28 cellular contexts compared by ENCODE assay signal in genomic region chr7:66928388-66928787, GRCh38. TPM values are rescaled to one million over a fixed set of nuclear protein-coding genes. Genes with fewer than 3 reads are reported as not detected.
DNase-seq lines count a peak whose midpoint lies in the region; ATAC-seq, FAIRE-seq and TF ChIP-seq lines count a peak whose summit lies in the region.
"Had no signal": no experiment of that assay in that cellular context is flagged by ENCODE, and none has a peak within 500 bp of the region (broad histone marks: within the 10 kb centered on the region; RNA-seq: fewer than 3 reads in every experiment).

No MANE protein-coding gene starts in this region.

- POLR2A ChIA-PET in HepG2 (lab: Yijun Ruan, JAX) = no interaction called here

- DNase-seq in NCI-H2029 treated with DMSO at 0.1 percent for 48 hours (lab: John Stamatoyannopoulos, UW) (peak; percentile 6), NCI-H2029 (lab: John Stamatoyannopoulos, UW) (no peak), HepG2 (ENCODE audit: low spot score) (no peak), right lobe of liver (no peak), choroid plexus epithelial cell (ENCODE audit: low read depth) (peak; percentile 51), thyroid gland (peak; percentile 47 to 50), KBM-7 (no peak)
- no peak for DNase-seq in stimulated activated CD4-positive, alpha-beta T cell treated with anti-CD3 and anti-CD28 coated beads, Interleukin-2, amount 100 ng/mL, for 48 hours
- DNase-seq: 8988T; activated CD4-positive, CD25-positive, alpha-beta regulatory T cell treated with anti-CD3 and anti-CD28 coated beads, Interleukin-2, amount 50 U/mL, for 72 hours; activated naive CD4-positive, alpha-beta T cell; anterior cingulate cortex; central memory CD4-positive, alpha-beta T cell; EL; esophagus squamous epithelium; hippocampal formation; left cardiac atrium; mesendoderm; MV-4-11; NCI-H146; NCI-H526; sigmoid colon; stimulated activated naive CD4-positive, alpha-beta T cell; testis had no signal

- BruUV-seq in HepG2 (replicated peaks; lab: Mats Ljungman, UMichigan) = no TSS peak

- H4K20me1 ChIP-seq in HepG2 (ENCODE audit: insufficient read depth, low read length) = no peaks in the 10 kb centered on the region

- H2AFZ ChIP-seq in HepG2 (ENCODE audit: low read length) = no peak overlapping the region

- CTCF ChIA-PET in HepG2 (lab: Yijun Ruan, JAX; ENCODE audit: low intra/inter-chr PET ratio, low total read pairs) = no interaction called here

- H3K4me3 ChIP-seq in HepG2 (replicated peaks in 1 of 3; ENCODE audit: insufficient read depth in 1 of 3, low read depth in 2 of 3, low read length in 3 of 3) (no peak overlapping the region), right lobe of liver (no peak overlapping the region), choroid plexus epithelial cell (ENCODE audit: low read depth, low read length) (no peak overlapping the region), thyroid gland (replicated peaks in 1 of 3) (no peak overlapping the region)
- H3K4me3 ChIP-seq: esophagus squamous epithelium, gastroesophageal sphincter, GM12878, sigmoid colon, testis had no signal

- H3K36me3 ChIP-seq in HepG2 (replicated peaks in 1 of 2; ENCODE audit: control insufficient read depth in 1 of 2, insufficient read depth in 2 of 2, low read length in 2 of 2) (peaks cover 0 to 10% of the 10 kb centered on the region in 2 experiments; a peak in 4 of 5 replicates), right lobe of liver (peaks cover 0 to 7% (median 0%) of the 10 kb centered on the region in 4 donors), thyroid gland (no peaks in the 10 kb centered on the region)

- no peak overlapping the region for H3K9ac ChIP-seq in HepG2 (ENCODE audit: insufficient read depth, low read depth, low read length)

- in situ Hi-C loops in HepG2 (cut with HindIII; ENCODE audit: extremely low pct_ligation_motif_present, low pct_unique_long_range_greater_than_20kb) = no loop called here
- in situ Hi-C loops in KBM-7 (cut with MboI; ENCODE audit: low pct_unique_long_range_greater_than_20kb, low sequenced_read_pairs) = no loop called here

- WGBS in HepG2 (ENCODE audit: low lambda C conversion rate) = 97% methylated on average over 4 of the region's 4 CpGs
- WGBS in right lobe of liver (ENCODE audit: insufficient coverage, low coverage, low lambda C conversion rate, missing lambda C conversion rate) = 82% methylated on average over 4 of the region's 4 CpGs
- 81 to 86% methylated on average over 4 of the region's 4 CpGs for WGBS in thyroid gland, 2 donors

- H3K27ac ChIP-seq in HepG2 (ENCODE audit: extremely low read length, insufficient read depth, low read length) (no peak overlapping the region), right lobe of liver (no peak overlapping the region), thyroid gland (no peak overlapping the region)
- H3K27ac ChIP-seq: esophagus squamous epithelium, gastroesophageal sphincter, HL-60, sigmoid colon, testis had no signal

- ATAC-seq in HepG2 (no peak), right lobe of liver (no peak)
- ATAC-seq: gastroesophageal sphincter, GM12878 had no signal

- no peak for TF ChIP-seq CTCF in HepG2 (CRISPR knock-in tag; IDR thresholded peaks at IDR 0.05)
- no peak for TF ChIP-seq CTCF in right lobe of liver (IDR thresholded peaks at IDR 0.05)
- TF ChIP-seq CTCF in choroid plexus epithelial cell (conservative IDR thresholded peaks at IDR 0.05; ENCODE audit: low read depth, low read length) = no peak
- TF ChIP-seq CTCF in thyroid gland (IDR thresholded peaks at IDR 0.05) = no peak

- H3K27me3 ChIP-seq in HepG2 (ENCODE audit: control insufficient read depth in 1 of 2, insufficient read depth in 2 of 2, low read length in 2 of 2) (no peaks in the 10 kb centered on the region), right lobe of liver (no peaks in the 10 kb centered on the region), thyroid gland (no peaks in the 10 kb centered on the region)
- H3K27me3 ChIP-seq: esophagus squamous epithelium, gastroesophageal sphincter, sigmoid colon, testis had no signal

- intact Hi-C loops in HepG2 (cut with micrococcal nuclease; ENCODE audit: unreplicated experiment) = no loop called here
- intact Hi-C loops in right lobe of liver (cut with DNase I) = no loop called here
- intact Hi-C loops in thyroid gland (cut with DNase I) = no loop called here

- TF ChIP-seq POLR2A in HepG2 (IDR thresholded peaks at IDR 0.05; ENCODE audit: insufficient read depth in 1 of 2, low read depth in 2 of 2, low read length in 2 of 2) = no peak
- TF ChIP-seq POLR2A in right lobe of liver (IDR thresholded peaks at IDR 0.05) = no peak
- no peak for TF ChIP-seq POLR2A in thyroid gland (IDR thresholded peaks at IDR 0.05)

- no peak overlapping the region for H3K4me2 ChIP-seq in HepG2 (ENCODE audit: low read depth, low read length)

- TF ChIP-seq RAD21 in HepG2 (CRISPR knock-in tag; IDR thresholded peaks at IDR 0.05) = no peak

- no peak for FAIRE-seq in HepG2 (lab: Jason Lieb, UNC)
- FAIRE-seq: endometrium, GM12878 had no signal

- peaks cover 77% of the 10 kb centered on the region for H3K79me2 ChIP-seq in HepG2 (ENCODE audit: insufficient read depth, low read length)

- no peaks in the 10 kb centered on the region for H3K9me3 ChIP-seq in HepG2 (ENCODE audit: low read length)
- H3K9me3 ChIP-seq in right lobe of liver = no peaks in the 10 kb centered on the region
- no peaks in the 10 kb centered on the region for H3K9me3 ChIP-seq in thyroid gland
- H3K9me3 ChIP-seq: esophagus squamous epithelium, gastroesophageal sphincter, sigmoid colon, testis had no signal

- TF ChIP-seq EP300 in HepG2 (IDR thresholded peaks at IDR 0.05; ENCODE audit: low read depth in 2 of 2, low read length in 2 of 2) (no peak), HepG2 (CRISPR knock-in tag; IDR thresholded peaks at IDR 0.05; ENCODE audit: borderline replicate concordance) (no peak)

- H3K4me1 ChIP-seq in HepG2 (ENCODE audit: insufficient read depth, low read length) (peaks cover 41% of the 10 kb centered on the region), right lobe of liver (peaks cover 0 to 19% (median under 1%) of the 10 kb centered on the region in 4 donors), thyroid gland (peaks cover 11 to 40% of the 10 kb centered on the region in 2 donors)

TF ChIP-seq in HepG2, 621 proteins besides CTCF, POLR2A, EP300 and RAD21:
- TF ChIP-seq CENPX (CRISPR knock-in tag; IDR thresholded peaks at IDR 0.05) (no peak), GTF2F1 (IDR thresholded peaks at IDR 0.05; ENCODE audit: low read length) (no peak), ZNF629 (CRISPR knock-in tag; conservative IDR thresholded peaks at IDR 0.05) (peak; percentile 45), ZNF570 (CRISPR knock-in tag; IDR thresholded peaks at IDR 0.05; ENCODE audit: borderline replicate concordance) (no peak), ZBTB3 (CRISPR knock-in tag; IDR thresholded peaks at IDR 0.05; ENCODE audit: borderline replicate concordance, low read depth) (no peak)
- TF ChIP-seq, protein P1, sequence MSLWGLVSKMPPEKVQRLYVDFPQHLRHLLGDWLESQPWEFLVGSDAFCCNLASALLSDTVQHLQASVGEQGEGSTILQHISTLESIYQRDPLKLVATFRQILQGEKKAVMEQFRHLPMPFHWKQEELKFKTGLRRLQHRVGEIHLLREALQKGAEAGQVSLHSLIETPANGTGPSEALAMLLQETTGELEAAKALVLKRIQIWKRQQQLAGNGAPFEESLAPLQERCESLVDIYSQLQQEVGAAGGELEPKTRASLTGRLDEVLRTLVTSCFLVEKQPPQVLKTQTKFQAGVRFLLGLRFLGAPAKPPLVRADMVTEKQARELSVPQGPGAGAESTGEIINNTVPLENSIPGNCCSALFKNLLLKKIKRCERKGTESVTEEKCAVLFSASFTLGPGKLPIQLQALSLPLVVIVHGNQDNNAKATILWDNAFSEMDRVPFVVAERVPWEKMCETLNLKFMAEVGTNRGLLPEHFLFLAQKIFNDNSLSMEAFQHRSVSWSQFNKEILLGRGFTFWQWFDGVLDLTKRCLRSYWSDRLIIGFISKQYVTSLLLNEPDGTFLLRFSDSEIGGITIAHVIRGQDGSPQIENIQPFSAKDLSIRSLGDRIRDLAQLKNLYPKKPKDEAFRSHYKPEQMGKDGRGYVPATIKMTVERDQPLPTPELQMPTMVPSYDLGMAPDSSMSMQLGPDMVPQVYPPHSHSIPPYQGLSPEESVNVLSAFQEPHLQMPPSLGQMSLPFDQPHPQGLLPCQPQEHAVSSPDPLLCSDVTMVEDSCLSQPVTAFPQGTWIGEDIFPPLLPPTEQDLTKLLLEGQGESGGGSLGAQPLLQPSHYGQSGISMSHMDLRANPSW (CRISPR knock-in tag; IDR thresholded peaks at IDR 0.05; ENCODE audit: borderline replicate concordance) = no peak

RNA-seq across cellular contexts. Expression of gene TMEM248, which starts 7.4 kb away (rescaled TPM):
- total RNA-seq in HepG2 (2016; rRNA removed; fragmentation: Illumina TruSeq; extraction: Trizol) = 34.7 and 54.3 TPM in 2 replicates
- total RNA-seq in HepG2 (2016; cell fraction: cytosol; rRNA removed; fragmentation: Illumina TruSeq; extraction: Trizol; ENCODE audit: low read depth) = 30.6 and 37.1 TPM in 2 replicates
- 29.9 and 47.7 TPM in 2 replicates for total RNA-seq in HepG2 (2016; cell fraction: insoluble cytoplasmic fraction; rRNA removed; fragmentation: Illumina TruSeq; extraction: Trizol)
- 57.4 and 75.9 TPM in 2 replicates for total RNA-seq in HepG2 (2016; cell fraction: membrane; rRNA removed; fragmentation: Illumina TruSeq; extraction: Trizol)
- 37.8 and 43.1 TPM in 2 replicates for total RNA-seq in HepG2 (2016; cell fraction: nucleus; rRNA removed; fragmentation: Illumina TruSeq; extraction: Trizol)
- polyA plus RNA-seq in HepG2 (2011; rRNA removed) = 108 and 109 TPM in 2 replicates
- 93.8 and 126 TPM in 2 replicates for polyA plus RNA-seq in HepG2 (2011; cell fraction: cytosol; rRNA removed)
- polyA plus RNA-seq in HepG2 (2011; cell fraction: nucleus; rRNA removed) = 77.0 and 77.8 TPM in 2 replicates
- 33.0 and 33.6 TPM in 2 replicates for polyA plus RNA-seq in HepG2 (2012)
- 39.8 and 58.7 TPM in 2 replicates for polyA plus RNA-seq in HepG2 (2016; cell fraction: cytosol; fragmentation: Illumina TruSeq; extraction: Trizol; ENCODE audit: low read depth)
- polyA plus RNA-seq in HepG2 (2016; cell fraction: insoluble cytoplasmic fraction; fragmentation: Illumina TruSeq; extraction: Trizol; ENCODE audit: low read depth) = 42.2 and 44.2 TPM in 2 replicates
- 71.5 and 81.1 TPM in 2 replicates for polyA plus RNA-seq in HepG2 (2016; cell fraction: membrane; fragmentation: Illumina TruSeq; extraction: Trizol; ENCODE audit: low read depth)
- 66.2 and 69.8 TPM in 2 replicates for polyA plus RNA-seq in HepG2 (2016; cell fraction: nucleus; fragmentation: Illumina TruSeq; extraction: Trizol; ENCODE audit: insufficient read depth, low read depth)
- 344 and 346 TPM in 2 replicates for polyA minus RNA-seq in HepG2 (2011; rRNA and poly(A)+ RNA removed; ENCODE audit: low replicate concordance)
- 58.0 and 58.5 TPM in 2 replicates for polyA minus RNA-seq in HepG2 (2011; cell fraction: cytosol; rRNA and poly(A)+ RNA removed)
- polyA minus RNA-seq in HepG2 (2011; cell fraction: nucleus; rRNA and poly(A)+ RNA removed) = 42.7 and 51.5 TPM in 2 replicates
- 10 to 100 TPM; 53.3 to 76.5 (median 63.2) TPM for total RNA-seq in right lobe of liver
- 100 to 1,000 TPM; 119 to 179 (median 144) TPM for total RNA-seq in thyroid gland

Comparison
In these comparisons a context has a peak if more than half of its experiments do, and no peak if none do; other contexts are left out.
1. DNase-seq: peak in NCI-H2029 treated with DMSO at 0.1 percent for 48 hours (single experiment), choroid plexus epithelial cell (single experiment) and thyroid gland (2 of 2); none in NCI-H2029 (single experiment), HepG2 (single experiment), right lobe of liver (0 of 3), stimulated activated CD4-positive, alpha-beta T cell treated with anti-CD3 and anti-CD28 coated beads, Interleukin-2, amount 100 ng/mL, for 48 hours (0 of 2) and KBM-7 (single experiment).